Comparison of ENCODE assay signal across 9 cellular contexts in the genomic region with DNA sequence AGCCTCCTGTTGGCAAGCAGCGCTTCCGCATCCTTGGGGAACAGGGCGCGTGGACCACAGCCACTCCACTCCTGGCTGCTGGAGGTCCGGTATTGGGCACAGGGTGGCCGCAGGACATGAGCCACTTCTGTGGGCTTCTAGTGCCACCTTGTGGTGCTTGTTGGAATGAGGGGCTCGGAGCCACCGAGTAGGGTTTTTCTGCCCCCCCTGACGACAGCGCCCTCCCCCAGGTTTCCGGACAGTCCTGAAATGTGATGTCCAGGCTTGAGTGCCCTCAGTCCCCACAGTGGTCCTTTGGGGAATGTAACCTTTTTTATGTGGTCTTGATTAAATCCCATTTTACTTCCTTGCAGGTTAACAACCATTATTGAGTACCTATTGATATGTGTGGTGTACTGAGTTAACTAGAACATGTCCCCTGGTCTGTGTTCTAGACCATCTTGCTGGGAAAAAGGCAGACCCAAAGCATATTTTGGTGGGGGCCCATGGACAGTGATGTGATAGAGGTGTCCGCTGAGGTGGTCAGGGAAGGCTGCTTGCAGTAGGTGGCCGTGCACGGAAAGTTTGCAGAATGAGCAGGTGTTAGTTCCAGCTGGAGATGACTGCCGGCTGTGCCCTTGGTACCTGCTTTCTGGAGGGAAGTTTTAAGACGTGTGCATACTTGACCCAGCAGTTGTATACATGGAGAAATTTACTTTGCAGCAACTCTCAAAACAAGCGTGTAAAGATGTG.
DNase-seq lines count a peak whose midpoint lies in the region; ATAC-seq and TF ChIP-seq lines count a peak whose summit lies in the region.
"Had no signal": no experiment of that assay in that cellular context is flagged by ENCODE, and none has a peak within 500 bp of the region (broad histone marks: within the 10 kb centered on the region; RNA-seq: fewer than 3 reads in every experiment).

No MANE protein-coding gene starts in this region.

- peak; percentile 12 for DNase-seq in NCI-H1092 treated with DMSO at 0.1 percent for 48 hours (lab: John Stamatoyannopoulos, UW)
- DNase-seq in NCI-H1092 (lab: John Stamatoyannopoulos, UW), result no peak
- peak; percentile 64 for DNase-seq in NB4 (ENCODE audit: low read depth)
- peak; percentile 9 for DNase-seq in activated CD8-positive, alpha-beta memory T cell treated with anti-CD3 and anti-CD28 coated beads, Interleukin-2, amount 50 U/mL, for 1 hour (ENCODE audit: extremely low read depth)
- DNase-seq in naive thymus-derived CD4-positive, alpha-beta T cell, result peak in 6 of 9 donors; percentile 25 to 50 (median 43)
- peak; percentile 74 to 76 for DNase-seq in uterus

- H3K4me3 Mint-ChIP-seq in naive thymus-derived CD4-positive, alpha-beta T cell, result no peak overlapping the region
- H3K4me3 Mint-ChIP-seq: activated naive CD8-positive, alpha-beta T cell had no signal

- no peaks in the 10 kb centered on the region for H3K9me3 Mint-ChIP-seq in naive thymus-derived CD4-positive, alpha-beta T cell

- no peak overlapping the region for H3K27ac ChIP-seq in naive thymus-derived CD4-positive, alpha-beta T cell (ENCODE audit: low read depth, low read length)
- H3K27ac ChIP-seq in uterus, result no peak overlapping the region

- peak; percentile 73 for TF ChIP-seq CTCF in NB4 (IDR thresholded peaks at IDR 0.05; ENCODE audit: low read depth, low read length)
- TF ChIP-seq CTCF in uterus (IDR thresholded peaks at IDR 0.05), result peak; percentile 82 to 88 (median 84)

- POLR2A ChIA-PET in naive thymus-derived CD4-positive, alpha-beta T cell (lab: Charles Lee), result no interaction called here

- TF ChIP-seq POLR2A in NB4 (IDR thresholded peaks at IDR 0.05; ENCODE audit: extremely low read depth, insufficient read length) (no peak), uterus (IDR thresholded peaks at IDR 0.05) (no peak)

- no peaks in the 10 kb centered on the region for H3K9me3 ChIP-seq in naive thymus-derived CD4-positive, alpha-beta T cell (ENCODE audit: control insufficient read depth in 2 of 3, low read length in 3 of 3)
- no peaks in the 10 kb centered on the region for H3K9me3 ChIP-seq in uterus

- H3K36me3 ChIP-seq in naive thymus-derived CD4-positive, alpha-beta T cell (ENCODE audit: control insufficient read depth in 2 of 3, insufficient read depth in 3 of 3, low read length in 3 of 3), result peaks cover 30 to 91% (median 30%) of the 10 kb centered on the region in 3 experiments
- H3K36me3 ChIP-seq in uterus, result no peaks in the 10 kb centered on the region

- H3K4me3 ChIP-seq in NB4 (ENCODE audit: low read depth, low read length), result no peak overlapping the region
- no peak overlapping the region for H3K4me3 ChIP-seq in naive thymus-derived CD4-positive, alpha-beta T cell (ENCODE audit: low read length)
- H3K4me3 ChIP-seq in uterus, result no peak overlapping the region

- CTCF ChIA-PET in naive thymus-derived CD4-positive, alpha-beta T cell (lab: Charles Lee), result interaction anchor here (0.6 to 1.9 kb wide), 6 partner anchors 10 to 458 kb away, joined by 3 to 6 read pairs (median 4); no protein-coding TSS in a partner anchor

- no peaks in the 10 kb centered on the region for H3K27me3 ChIP-seq in naive thymus-derived CD4-positive, alpha-beta T cell (ENCODE audit: control insufficient read depth in 2 of 2, insufficient read depth in 2 of 2, low read length in 2 of 2)
- H3K27me3 ChIP-seq in uterus, result no peaks in the 10 kb centered on the region

- intact Hi-C loops in naive thymus-derived CD4-positive, alpha-beta T cell (cut with micrococcal nuclease), result loop anchor here (1.0 to 2.0 kb wide), 4 partner anchors 102 to 394 kb away; partner anchors contain the start of gene CEBPB (in 1 of the 2)
- intact Hi-C loops in uterus (cut with DNase I; ENCODE audit: low total_unique reads), result no loop called here

- H3K4me1 Mint-ChIP-seq in naive thymus-derived CD4-positive, alpha-beta T cell, result peaks cover 0 to 12% (median 4%) of the 10 kb centered on the region in 7 donors

- peaks cover 14 to 45% (median 23%) of the 10 kb centered on the region in 5 donors for H3K36me3 Mint-ChIP-seq in naive thymus-derived CD4-positive, alpha-beta T cell

- H3K27me3 Mint-ChIP-seq in naive thymus-derived CD4-positive, alpha-beta T cell, result no peaks in the 10 kb centered on the region
- H3K27me3 Mint-ChIP-seq: activated naive CD8-positive, alpha-beta T cell had no signal

- ATAC-seq in esophagus mucosa (peak; percentile 33), HG02938 (IDR thresholded peaks at IDR 0.05; ENCODE audit: unreplicated experiment) (no peak)
- ATAC-seq in naive thymus-derived CD4-positive, alpha-beta T cell, result peak; percentile 64

- peak overlapping the region in 6 of 9 donors; percentile 28 to 73 (median 46) for H3K27ac Mint-ChIP-seq in naive thymus-derived CD4-positive, alpha-beta T cell
- H3K27ac Mint-ChIP-seq: activated naive CD8-positive, alpha-beta T cell had no signal

- H3K4me1 ChIP-seq in naive thymus-derived CD4-positive, alpha-beta T cell (ENCODE audit: control insufficient read depth in 2 of 2, insufficient read depth in 2 of 2, low read length in 2 of 2), result no peaks in the 10 kb centered on the region
- H3K4me1 ChIP-seq in uterus, result no peaks in the 10 kb centered on the region
